In the genomic region with DNA sequence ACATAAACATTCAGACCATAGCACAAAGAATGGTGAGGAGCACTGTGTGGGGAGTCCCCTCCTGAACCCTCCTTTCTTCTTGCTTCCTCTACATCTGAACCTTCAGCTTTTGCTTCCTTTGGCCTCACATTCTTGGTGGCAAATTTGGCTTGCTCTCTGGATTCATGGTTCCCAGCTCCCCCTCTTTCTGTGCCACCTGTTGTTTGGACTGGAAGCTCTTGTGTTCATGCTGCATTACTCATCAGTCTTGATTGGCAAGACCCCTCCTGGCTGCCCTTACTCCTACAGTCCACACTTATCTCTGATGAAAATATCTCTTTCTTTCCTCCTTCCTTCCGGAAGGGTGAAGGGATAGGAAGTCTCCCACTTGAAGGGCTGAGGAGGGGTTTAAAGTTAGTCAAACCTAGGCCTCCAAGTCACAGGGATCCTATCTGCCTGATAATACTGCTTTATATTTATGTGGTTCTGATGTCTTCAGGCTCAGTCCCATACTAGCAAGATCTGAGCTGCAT, we compare ENCODE assay signal across 1 cellular context.
TF ChIP-seq lines count a peak whose summit lies in the region.

No MANE protein-coding gene starts in this region.

TF ChIP-seq in K562, 482 proteins besides CTCF, POLR2A, EP300 and RAD21 (continued from another document):
- TF ChIP-seq ZNF280A (IDR thresholded peaks at IDR 0.05; ENCODE audit: low read depth, partially characterized antibody): no peak
- TF ChIP-seq MAZ (CRISPR knock-in tag; conservative IDR thresholded peaks at IDR 0.05 in 1 of 2, IDR thresholded peaks at IDR 0.05 in 1 of 2): peak; percentile 20 to 31; a peak in 2 of 4 replicates
- TF ChIP-seq TEAD1 (CRISPR knock-in tag; IDR thresholded peaks at IDR 0.05): 0 out of 4 replicates have a peak, but pooled peaks of 1 of the 2 experiments have one; percentile 49
- TF ChIP-seq, protein P1, sequence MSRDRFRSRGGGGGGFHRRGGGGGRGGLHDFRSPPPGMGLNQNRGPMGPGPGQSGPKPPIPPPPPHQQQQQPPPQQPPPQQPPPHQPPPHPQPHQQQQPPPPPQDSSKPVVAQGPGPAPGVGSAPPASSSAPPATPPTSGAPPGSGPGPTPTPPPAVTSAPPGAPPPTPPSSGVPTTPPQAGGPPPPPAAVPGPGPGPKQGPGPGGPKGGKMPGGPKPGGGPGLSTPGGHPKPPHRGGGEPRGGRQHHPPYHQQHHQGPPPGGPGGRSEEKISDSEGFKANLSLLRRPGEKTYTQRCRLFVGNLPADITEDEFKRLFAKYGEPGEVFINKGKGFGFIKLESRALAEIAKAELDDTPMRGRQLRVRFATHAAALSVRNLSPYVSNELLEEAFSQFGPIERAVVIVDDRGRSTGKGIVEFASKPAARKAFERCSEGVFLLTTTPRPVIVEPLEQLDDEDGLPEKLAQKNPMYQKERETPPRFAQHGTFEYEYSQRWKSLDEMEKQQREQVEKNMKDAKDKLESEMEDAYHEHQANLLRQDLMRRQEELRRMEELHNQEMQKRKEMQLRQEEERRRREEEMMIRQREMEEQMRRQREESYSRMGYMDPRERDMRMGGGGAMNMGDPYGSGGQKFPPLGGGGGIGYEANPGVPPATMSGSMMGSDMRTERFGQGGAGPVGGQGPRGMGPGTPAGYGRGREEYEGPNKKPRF (IDR thresholded peaks at IDR 0.05; ENCODE audit: low read depth, low read length): no peak
- no peak for TF ChIP-seq ZNF551 (CRISPR knock-in tag; IDR thresholded peaks at IDR 0.05)
- TF ChIP-seq ARID1B (IDR thresholded peaks at IDR 0.05): peak; percentile 86
- no peak for TF ChIP-seq HDGF (IDR thresholded peaks at IDR 0.05)
- peak; percentile 35; the same call in 1 of the 2 replicates for TF ChIP-seq NFIC (IDR thresholded peaks at IDR 0.05)
- peak; percentile 35; the same call in 1 of the 2 replicates for TF ChIP-seq ZNF134 (CRISPR knock-in tag; conservative IDR thresholded peaks at IDR 0.05)
- TF ChIP-seq MYC (IDR thresholded peaks at IDR 0.05; ENCODE audit: low read depth, low read length): 0 out of 2 replicates have a peak, but pooled peaks have one; percentile 7
- no peak for TF ChIP-seq MYC (CRISPR knock-in tag; IDR thresholded peaks at IDR 0.05; ENCODE audit: borderline replicate concordance, low read depth)
- 0 out of 2 replicates have a peak, but pooled peaks have one; percentile 39 for TF ChIP-seq HBP1 (CRISPR knock-in tag; IDR thresholded peaks at IDR 0.05)
- no peak for TF ChIP-seq SP2 (IDR thresholded peaks at IDR 0.05; ENCODE audit: extremely low read depth, low read depth, low read length, poor library complexity, severe bottlenecking)
- TF ChIP-seq GTF2E2 (tag; IDR thresholded peaks at IDR 0.05): peak; percentile 92; the same call in 1 of the 2 replicates
- TF ChIP-seq CBX1 (IDR thresholded peaks at IDR 0.05; ENCODE audit: low read depth): peak; percentile 57; the same call in 1 of the 2 replicates
- peak; percentile 82 to 84 for TF ChIP-seq TRIM24 (IDR thresholded peaks at IDR 0.05)
- 0 out of 2 replicates have a peak, but pooled peaks have one; percentile 41 for TF ChIP-seq PML (IDR thresholded peaks at IDR 0.05; ENCODE audit: low read length)
- TF ChIP-seq, protein P2, sequence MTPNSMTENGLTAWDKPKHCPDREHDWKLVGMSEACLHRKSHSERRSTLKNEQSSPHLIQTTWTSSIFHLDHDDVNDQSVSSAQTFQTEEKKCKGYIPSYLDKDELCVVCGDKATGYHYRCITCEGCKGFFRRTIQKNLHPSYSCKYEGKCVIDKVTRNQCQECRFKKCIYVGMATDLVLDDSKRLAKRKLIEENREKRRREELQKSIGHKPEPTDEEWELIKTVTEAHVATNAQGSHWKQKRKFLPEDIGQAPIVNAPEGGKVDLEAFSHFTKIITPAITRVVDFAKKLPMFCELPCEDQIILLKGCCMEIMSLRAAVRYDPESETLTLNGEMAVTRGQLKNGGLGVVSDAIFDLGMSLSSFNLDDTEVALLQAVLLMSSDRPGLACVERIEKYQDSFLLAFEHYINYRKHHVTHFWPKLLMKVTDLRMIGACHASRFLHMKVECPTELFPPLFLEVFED (CRISPR knock-in tag; conservative IDR thresholded peaks at IDR 0.05): peak; percentile 70; the same call in 1 of the 2 replicates
TF ChIP-seq in K562: peak in this region for 110.
